In the genomic region with DNA sequence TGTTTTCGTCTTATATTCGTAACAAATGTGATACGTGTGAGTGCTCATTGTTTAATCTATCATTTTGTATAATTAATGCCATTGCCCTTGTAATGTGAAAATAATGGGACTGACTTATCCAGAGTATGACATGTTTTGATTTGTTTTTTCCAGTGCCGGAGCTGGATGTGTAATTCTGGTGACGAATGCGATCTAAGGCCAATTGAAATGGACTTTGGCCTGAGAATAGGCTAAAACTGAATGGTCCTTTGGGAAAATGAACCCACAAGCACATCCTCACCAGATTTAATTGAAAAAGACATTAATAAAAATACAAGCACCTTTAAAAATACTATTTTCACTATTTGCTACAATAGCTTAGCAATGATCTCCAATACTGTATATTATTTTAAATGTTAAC, we compare ENCODE assay signal across 2 cellular contexts.
TF ChIP-seq lines count a peak whose summit lies in the region.

No MANE protein-coding gene starts in this region.

TF ChIP-seq in liver, 16 proteins besides CTCF, POLR2A, EP300 and RAD21:
- peak in 1 of 2 donors; percentile 10 for TF ChIP-seq EGR1 (IDR thresholded peaks at IDR 0.05; ENCODE audit: low read depth in 2 of 2)
- TF ChIP-seq ATF3 (IDR thresholded peaks at IDR 0.05): no peak
- TF ChIP-seq YY1 (IDR thresholded peaks at IDR 0.05): peak; percentile 69
- peak; percentile 91 to 99 for TF ChIP-seq HNF4A (conservative IDR thresholded peaks at IDR 0.05)
- TF ChIP-seq HNF4G (IDR thresholded peaks at IDR 0.05): peak; percentile 82
- peak in 1 of 2 donors; percentile 87 for TF ChIP-seq JUND (IDR thresholded peaks at IDR 0.05)
- TF ChIP-seq REST (IDR thresholded peaks at IDR 0.05): peak; percentile 83
- peak; percentile 12 for TF ChIP-seq MAX (IDR thresholded peaks at IDR 0.05)
- peak; percentile 67 for TF ChIP-seq SP1 (IDR thresholded peaks at IDR 0.05)
- TF ChIP-seq FOXA2 (IDR thresholded peaks at IDR 0.05): no peak
- TF ChIP-seq GABPA (IDR thresholded peaks at IDR 0.05 in 1 of 2, conservative IDR thresholded peaks at IDR 0.05 in 1 of 2): no peak
- peak; percentile 10 to 68 for TF ChIP-seq RXRA (IDR thresholded peaks at IDR 0.05)

TF ChIP-seq in HepG2, 621 proteins besides CTCF, POLR2A, EP300 and RAD21:
- no peak for TF ChIP-seq ZNF367 (CRISPR knock-in tag; IDR thresholded peaks at IDR 0.05; ENCODE audit: borderline replicate concordance)
- TF ChIP-seq, protein P1, sequence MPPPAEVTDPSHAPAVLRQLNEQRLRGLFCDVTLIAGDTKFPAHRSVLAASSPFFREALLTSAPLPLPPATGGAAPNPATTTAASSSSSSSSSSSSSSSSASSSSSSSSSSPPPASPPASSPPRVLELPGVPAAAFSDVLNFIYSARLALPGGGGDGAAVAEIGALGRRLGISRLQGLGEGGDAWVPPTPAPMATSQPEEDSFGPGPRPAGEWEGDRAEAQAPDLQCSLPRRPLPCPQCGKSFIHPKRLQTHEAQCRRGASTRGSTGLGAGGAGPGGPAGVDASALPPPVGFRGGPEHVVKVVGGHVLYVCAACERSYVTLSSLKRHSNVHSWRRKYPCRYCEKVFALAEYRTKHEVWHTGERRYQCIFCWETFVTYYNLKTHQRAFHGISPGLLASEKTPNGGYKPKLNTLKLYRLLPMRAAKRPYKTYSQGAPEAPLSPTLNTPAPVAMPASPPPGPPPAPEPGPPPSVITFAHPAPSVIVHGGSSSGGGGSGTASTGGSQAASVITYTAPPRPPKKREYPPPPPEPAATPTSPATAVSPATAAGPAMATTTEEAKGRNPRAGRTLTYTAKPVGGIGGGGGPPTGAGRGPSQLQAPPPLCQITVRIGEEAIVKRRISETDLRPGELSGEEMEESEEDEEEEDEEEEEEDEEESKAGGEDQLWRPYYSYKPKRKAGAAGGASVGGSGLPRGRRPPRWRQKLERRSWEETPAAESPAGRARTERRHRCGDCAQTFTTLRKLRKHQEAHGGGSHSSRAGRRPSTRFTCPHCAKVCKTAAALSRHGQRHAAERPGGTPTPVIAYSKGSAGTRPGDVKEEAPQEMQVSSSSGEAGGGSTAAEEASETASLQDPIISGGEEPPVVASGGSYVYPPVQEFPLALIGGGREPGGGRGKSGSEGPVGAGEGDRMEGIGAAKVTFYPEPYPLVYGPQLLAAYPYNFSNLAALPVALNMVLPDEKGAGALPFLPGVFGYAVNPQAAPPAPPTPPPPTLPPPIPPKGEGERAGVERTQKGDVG (CRISPR knock-in tag; IDR thresholded peaks at IDR 0.05; ENCODE audit: borderline replicate concordance): no peak
- TF ChIP-seq ZNF232 (CRISPR knock-in tag; IDR thresholded peaks at IDR 0.05; ENCODE audit: borderline replicate concordance): no peak
- no peak for TF ChIP-seq ZNF576 (CRISPR knock-in tag; IDR thresholded peaks at IDR 0.05)
- no peak for TF ChIP-seq CC2D1A (CRISPR knock-in tag; IDR thresholded peaks at IDR 0.05)
- TF ChIP-seq KMT2B (CRISPR knock-in tag; IDR thresholded peaks at IDR 0.05): no peak
- TF ChIP-seq ZNF75D (CRISPR knock-in tag; IDR thresholded peaks at IDR 0.05; ENCODE audit: borderline replicate concordance): no peak
- no peak for TF ChIP-seq ZFP82 (CRISPR knock-in tag; IDR thresholded peaks at IDR 0.05; ENCODE audit: borderline replicate concordance)
- TF ChIP-seq, protein P2, sequence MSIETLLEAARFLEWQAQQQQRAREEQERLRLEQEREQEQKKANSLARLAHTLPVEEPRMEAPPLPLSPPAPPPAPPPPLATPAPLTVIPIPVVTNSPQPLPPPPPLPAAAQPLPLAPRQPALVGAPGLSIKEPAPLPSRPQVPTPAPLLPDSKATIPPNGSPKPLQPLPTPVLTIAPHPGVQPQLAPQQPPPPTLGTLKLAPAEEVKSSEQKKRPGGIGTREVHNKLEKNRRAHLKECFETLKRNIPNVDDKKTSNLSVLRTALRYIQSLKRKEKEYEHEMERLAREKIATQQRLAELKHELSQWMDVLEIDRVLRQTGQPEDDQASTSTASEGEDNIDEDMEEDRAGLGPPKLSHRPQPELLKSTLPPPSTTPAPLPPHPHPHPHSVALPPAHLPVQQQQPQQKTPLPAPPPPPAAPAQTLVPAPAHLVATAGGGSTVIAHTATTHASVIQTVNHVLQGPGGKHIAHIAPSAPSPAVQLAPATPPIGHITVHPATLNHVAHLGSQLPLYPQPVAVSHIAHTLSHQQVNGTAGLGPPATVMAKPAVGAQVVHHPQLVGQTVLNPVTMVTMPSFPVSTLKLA (IDR thresholded peaks at IDR 0.05): no peak
- no peak for TF ChIP-seq PAX8 (CRISPR knock-in tag; IDR thresholded peaks at IDR 0.05; ENCODE audit: borderline replicate concordance)
- TF ChIP-seq ZNF264 (CRISPR knock-in tag; IDR thresholded peaks at IDR 0.05): no peak
